Comparison of ENCODE assay signal across 22 cellular contexts in genomic region chr5:170655920-170656319, GRCh38.
"Had no signal": no experiment of that assay in that cellular context is flagged by ENCODE, and none has a peak within 500 bp of the region (broad histone marks: within the 10 kb centered on the region; RNA-seq: fewer than 3 reads in every experiment).

No MANE protein-coding gene starts in this region.

- H3K36me3 ChIP-seq: lower lobe of right lung, pancreas, prostate gland, right lobe of liver, tibial nerve, uterus had no signal

- H3K9me3 ChIP-seq: lower lobe of right lung, pancreas, prostate gland, right lobe of liver, tibial nerve, uterus had no signal

- H3K4me3 ChIP-seq: lower lobe of right lung, pancreas, prostate gland, right lobe of liver, smooth muscle cell, tibial nerve, uterus had no signal

- FAIRE-seq: islet of Langerhans, kidney, pancreas had no signal

- H3K4me2 ChIP-seq: smooth muscle cell had no signal

- H3K4me1 ChIP-seq: lower lobe of right lung, pancreas, prostate gland, right lobe of liver, tibial nerve, uterus had no signal

- DNase-seq: hippocampal formation; immature natural killer cell; kidney; lower lobe of right lung; mammary epithelial cell; mesenchymal stem cell; naive thymus-derived CD8-positive, alpha-beta T cell; nucleus accumbens; pancreas; right lobe of liver; stimulated activated CD4-positive, alpha-beta T cell treated with anti-CD3 and anti-CD28 coated beads, Interleukin-1b, Interleukin-23, amount 100 ng/mL, for 48 hours; stimulated activated CD4-positive, alpha-beta T cell treated with anti-CD3 and anti-CD28 coated beads, Interleukin-2, amount 100 ng/mL, for 48 hours; stimulated activated CD4-positive, alpha-beta T cell treated with anti-CD3 and anti-CD28 coated beads, Interleukin-4, amount 100 ng/mL, for 4 hours; stimulated activated CD8-positive, alpha-beta memory T cell treated with anti-CD3 and anti-CD28 coated beads, Interleukin-4, amount 100 ng/mL, for 48 hours; stimulated activated naive CD4-positive, alpha-beta T cell treated with Interleukin-2 at 50 U/mL for 16 hours; stimulated activated naive CD8-positive, alpha-beta T cell treated with anti-CD3 and anti-CD28 coated beads, Interleukin-15, amount 100 ng/mL, for 72 hours; substantia nigra; uterus had no signal

- H3K27ac ChIP-seq: lower lobe of right lung, pancreas, prostate gland, right lobe of liver, tibial nerve, uterus had no signal

- ATAC-seq: lower lobe of right lung; naive thymus-derived CD8-positive, alpha-beta T cell; pancreas; stimulated activated naive CD8-positive, alpha-beta T cell treated with anti-CD3 and anti-CD28 coated beads, Interleukin-15, amount 100 ng/mL, for 72 hours had no signal

- H3K27me3 ChIP-seq: pancreas, right lobe of liver, tibial nerve, uterus had no signal
